Comparison of ENCODE assay signal across 15 cellular contexts in the genomic region with DNA sequence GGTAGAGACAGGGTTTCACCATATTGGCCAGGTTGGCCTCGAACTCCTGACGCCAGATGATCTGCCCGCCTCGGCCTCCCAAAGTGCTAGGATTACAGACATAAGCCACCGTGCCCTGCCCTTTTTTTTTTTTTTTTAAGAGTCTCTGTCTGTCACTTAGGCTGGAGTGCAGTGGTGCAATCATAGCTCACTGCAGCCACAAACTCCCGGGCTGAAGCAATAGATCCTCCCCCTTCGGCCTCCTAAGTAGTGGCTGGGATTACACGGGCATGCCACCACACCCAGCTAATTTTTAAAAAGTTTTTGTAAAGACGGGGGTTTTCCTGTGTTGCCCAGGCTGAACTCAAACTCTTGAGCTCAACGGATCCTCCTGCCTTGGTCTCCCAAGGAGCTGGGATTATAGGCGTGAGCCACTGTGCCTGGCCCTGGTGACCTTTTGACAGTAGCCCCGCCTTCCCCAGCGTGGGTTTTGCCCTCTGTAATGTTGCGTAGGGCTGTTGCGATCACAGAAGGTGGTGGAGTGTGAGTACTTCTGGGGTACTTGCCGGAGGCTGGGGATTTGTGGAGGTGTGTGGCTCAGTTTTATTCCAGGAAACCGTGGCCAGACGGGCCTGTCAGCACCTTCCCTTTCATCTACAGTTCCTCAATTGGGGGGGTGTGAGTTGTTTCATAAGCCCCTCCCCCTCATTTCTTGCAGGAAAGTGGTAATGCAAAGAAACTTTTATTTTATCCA. TPM values are rescaled to one million over a fixed set of nuclear protein-coding genes. Genes with fewer than 3 reads are reported as not detected.
DNase-seq lines count a peak whose midpoint lies in the region; ATAC-seq and TF ChIP-seq lines count a peak whose summit lies in the region.
"Had no signal": no experiment of that assay in that cellular context is flagged by ENCODE, and none has a peak within 500 bp of the region (broad histone marks: within the 10 kb centered on the region; RNA-seq: fewer than 3 reads in every experiment).

No MANE protein-coding gene starts in this region.

- H3K27ac ChIP-seq in OCI-LY7 (ENCODE audit: low read depth, low read length, poor library complexity, severe bottlenecking) (no peak overlapping the region), ectodermal cell (ENCODE audit: insufficient read depth, low read depth, low read length, poor library complexity, severe bottlenecking) (peak overlapping the region; percentile 36)
- H3K27ac ChIP-seq: ovary had no signal

- H3K79me2 ChIP-seq in OCI-LY7 (ENCODE audit: insufficient read depth, low read depth, low read length): no peaks in the 10 kb centered on the region

- intact Hi-C loops in activated CD4-positive, alpha-beta T cell treated with anti-CD3 and anti-CD28 coated beads for 36 hours (cut with DNase I, micrococcal nuclease): no loop called here
- intact Hi-C loops in OCI-LY7 (cut with micrococcal nuclease; ENCODE audit: unreplicated experiment): no loop called here

- ATAC-seq in activated CD4-positive, alpha-beta T cell treated with anti-CD3 and anti-CD28 coated beads for 36 hours: peak; percentile 72
- no peak for ATAC-seq in HG02623 (IDR thresholded peaks at IDR 0.05; ENCODE audit: unreplicated experiment)

- H3K4me1 Mint-ChIP-seq in activated CD4-positive, alpha-beta T cell treated with anti-CD3 and anti-CD28 coated beads for 36 hours: peaks cover 28% of the 10 kb centered on the region

- H3K36me3 ChIP-seq in OCI-LY7 (ENCODE audit: insufficient read depth, low read length) (no peaks in the 10 kb centered on the region), ectodermal cell (ENCODE audit: control insufficient read depth, insufficient read depth, low read length) (no peaks in the 10 kb centered on the region)
- H3K36me3 ChIP-seq: ovary had no signal

- peak; percentile 74 for DNase-seq in activated CD4-positive, alpha-beta T cell treated with anti-CD3 and anti-CD28 coated beads for 36 hours
- DNase-seq in activated CD4-positive, alpha-beta T cell treated with anti-CD3 and anti-CD28 coated beads for 1 hour: no peak
- no peak for DNase-seq in OCI-LY7 (ENCODE audit: low spot score)
- DNase-seq in stimulated activated CD4-positive, alpha-beta T cell treated with anti-CD3 and anti-CD28 coated beads, Interleukin-4, amount 100 ng/mL, for 24 hours: peak; percentile 26
- DNase-seq in NCI-H2171 (lab: John Stamatoyannopoulos, UW): no peak
- no peak for DNase-seq in NCI-H2107 (lab: John Stamatoyannopoulos, UW)
- DNase-seq: amniotic stem cell, immature natural killer cell, NCI-H510A, ovary had no signal

- peak overlapping the region; percentile 37 for H3K27ac Mint-ChIP-seq in activated CD4-positive, alpha-beta T cell treated with anti-CD3 and anti-CD28 coated beads for 36 hours
- H3K27ac Mint-ChIP-seq: immature natural killer cell had no signal

- H2AFZ ChIP-seq in OCI-LY7 (ENCODE audit: low read length): peak overlapping the region; percentile 40; the same call in 1 of the 2 replicates

- CTCF ChIA-PET in activated CD4-positive, alpha-beta T cell treated with anti-CD3 and anti-CD28 coated beads for 36 hours (lab: Charles Lee): interaction anchor here (1.1 to 2.1 kb wide), 4 partner anchors 12 to 288 kb away, joined by 3 to 8 read pairs (median 4); a partner anchor contains a TSS
- CTCF ChIA-PET in OCI-LY7 (lab: Charles Lee; ENCODE audit: unreplicated experiment): no interaction called here

- no peak overlapping the region for H3K4me2 ChIP-seq in OCI-LY7 (ENCODE audit: low read length)

- H3K4me1 ChIP-seq in OCI-LY7 (ENCODE audit: insufficient read depth, low read length, poor library complexity, severe bottlenecking) (peaks cover 11% of the 10 kb centered on the region), ectodermal cell (ENCODE audit: control insufficient read depth, insufficient read depth, low read length) (no peaks in the 10 kb centered on the region)

- H3K9me2 ChIP-seq in OCI-LY7 (ENCODE audit: insufficient read depth, low read length): no peaks in the 10 kb centered on the region

- no peaks in the 10 kb centered on the region for H3K27me3 Mint-ChIP-seq in activated CD4-positive, alpha-beta T cell treated with anti-CD3 and anti-CD28 coated beads for 36 hours

- no TSS peak for BruUV-seq in OCI-LY7 (replicated peaks; lab: Mats Ljungman, UMichigan)

- peak overlapping the region; percentile 65 for H3K4me3 Mint-ChIP-seq in activated CD4-positive, alpha-beta T cell treated with anti-CD3 and anti-CD28 coated beads for 36 hours
- H3K4me3 Mint-ChIP-seq: immature natural killer cell had no signal

- no peaks in the 10 kb centered on the region for H3K36me3 Mint-ChIP-seq in activated CD4-positive, alpha-beta T cell treated with anti-CD3 and anti-CD28 coated beads for 36 hours (ENCODE audit: low read depth)
- H3K36me3 Mint-ChIP-seq: immature natural killer cell had no signal

- H4K20me1 ChIP-seq in OCI-LY7 (ENCODE audit: insufficient read depth, low read length): no peaks in the 10 kb centered on the region

- H3K9me3 ChIP-seq in OCI-LY7 (ENCODE audit: low read length): no peaks in the 10 kb centered on the region
- H3K9me3 ChIP-seq in ectodermal cell (ENCODE audit: control insufficient read depth, low read length): no peaks in the 10 kb centered on the region
- H3K9me3 ChIP-seq: ovary had no signal

- WGBS in ectodermal cell, 2 experiments: 70% methylated on average over 18 of the region's 18 CpGs

- H3K9me3 Mint-ChIP-seq in activated CD4-positive, alpha-beta T cell treated with anti-CD3 and anti-CD28 coated beads for 36 hours (ENCODE audit: low read depth): no peaks in the 10 kb centered on the region
- H3K9me3 Mint-ChIP-seq: immature natural killer cell had no signal

- no peak for TF ChIP-seq CTCF in OCI-LY7 (conservative IDR thresholded peaks at IDR 0.05; ENCODE audit: low read length)

- no peak overlapping the region for H3K4me3 ChIP-seq in OCI-LY7 (ENCODE audit: low read depth, low read length, poor library complexity, severe bottlenecking)
- H3K4me3 ChIP-seq in ectodermal cell (ENCODE audit: insufficient read depth, low read depth, low read length): no peak overlapping the region
- H3K4me3 ChIP-seq: ovary had no signal

- no peaks in the 10 kb centered on the region for H3K27me3 ChIP-seq in ectodermal cell (ENCODE audit: control insufficient read depth, insufficient read depth, low read length, poor library complexity, severe bottlenecking)
- H3K27me3 ChIP-seq: ovary had no signal

- POLR2A ChIA-PET in activated CD4-positive, alpha-beta T cell treated with anti-CD3 and anti-CD28 coated beads for 36 hours (lab: Charles Lee): no interaction called here
- POLR2A ChIA-PET in OCI-LY7 (lab: Charles Lee): no interaction called here

RNA-seq across cellular contexts. Expression of a gene that starts 11.6 kb away (rescaled TPM):
- total RNA-seq in activated CD4-positive, alpha-beta T cell treated with anti-CD3 and anti-CD28 coated beads for 36 hours: not detected
- not detected in 2 replicates for total RNA-seq in OCI-LY7 (2014; rRNA removed; shearing (Covaris generic))
- total RNA-seq in OCI-LY7 (2022): not detected in 2 replicates
- polyA plus RNA-seq in ectodermal cell (2013, experiment 1 of 4): not detected
- not detected for polyA plus RNA-seq in ectodermal cell (2013, experiment 2 of 4)
- not detected for polyA plus RNA-seq in ectodermal cell (2013, experiment 3 of 4)
- polyA plus RNA-seq in ectodermal cell (2013, experiment 4 of 4): not detected
- total RNA-seq: A172; endothelial cell of umbilical vein; T-helper 2 cell treated with Interferon-gamma antibody and Interleukin-4, amounts not matched to agents 100 ng/mL and 5 ng/mL, for 36 hours had no signal
- polyA plus RNA-seq: endothelial cell of umbilical vein had no signal

RNA-seq across cellular contexts. Expression of a gene that starts 19.7 kb away (rescaled TPM):
- total RNA-seq in activated CD4-positive, alpha-beta T cell treated with anti-CD3 and anti-CD28 coated beads for 36 hours: not detected
- total RNA-seq in OCI-LY7 (2014; rRNA removed; shearing (Covaris generic)): 0.22 and 0.28 TPM in 2 replicates
- total RNA-seq in OCI-LY7 (2022): not detected in 2 replicates
- polyA plus RNA-seq in ectodermal cell (2013, experiment 1 of 4): not detected
- polyA plus RNA-seq in ectodermal cell (2013, experiment 2 of 4): not detected
- not detected for polyA plus RNA-seq in ectodermal cell (2013, experiment 3 of 4)
- not detected for polyA plus RNA-seq in ectodermal cell (2013, experiment 4 of 4)
- total RNA-seq: A172; endothelial cell of umbilical vein; T-helper 2 cell treated with Interferon-gamma antibody and Interleukin-4, amounts not matched to agents 100 ng/mL and 5 ng/mL, for 36 hours had no signal
- polyA plus RNA-seq: endothelial cell of umbilical vein had no signal

RNA-seq across cellular contexts. Expression of a gene that starts 20.3 kb away (rescaled TPM):
- 10 to 100 TPM; 75.2 to 83.0 TPM for total RNA-seq in activated CD4-positive, alpha-beta T cell treated with anti-CD3 and anti-CD28 coated beads for 36 hours
- total RNA-seq in OCI-LY7 (2014; rRNA removed; shearing (Covaris generic)): 27.7 and 43.0 TPM in 2 replicates
- total RNA-seq in OCI-LY7 (2022): 121 and 138 TPM in 2 replicates
- 56.9 TPM for polyA plus RNA-seq in ectodermal cell (2013, experiment 1 of 4)
- 58.2 TPM for polyA plus RNA-seq in ectodermal cell (2013, experiment 2 of 4)
- polyA plus RNA-seq in ectodermal cell (2013, experiment 3 of 4): 46.8 TPM
- polyA plus RNA-seq in ectodermal cell (2013, experiment 4 of 4): 48.8 TPM

RNA-seq across cellular contexts. Expression of a gene that starts 23.4 kb away (rescaled TPM):
- 10 to 100 TPM; 90.2 to 95.2 TPM for total RNA-seq in activated CD4-positive, alpha-beta T cell treated with anti-CD3 and anti-CD28 coated beads for 36 hours
- 78.4 and 91.5 TPM in 2 replicates for total RNA-seq in OCI-LY7 (2014; rRNA removed; shearing (Covaris generic))
- total RNA-seq in OCI-LY7 (2022): 115 and 150 TPM in 2 replicates
- polyA plus RNA-seq in ectodermal cell (2013, experiment 1 of 4): 75.6 TPM
- polyA plus RNA-seq in ectodermal cell (2013, experiment 2 of 4): 77.0 TPM
- 45.4 TPM for polyA plus RNA-seq in ectodermal cell (2013, experiment 3 of 4)
- polyA plus RNA-seq in ectodermal cell (2013, experiment 4 of 4): 45.6 TPM

RNA-seq across cellular contexts. Expression of a gene that starts 23.7 kb away (rescaled TPM):
- total RNA-seq in activated CD4-positive, alpha-beta T cell treated with anti-CD3 and anti-CD28 coated beads for 36 hours: 1 to 10 TPM; 1.7 to 1.8 TPM
- 0.82 TPM in 1 of 2 replicates, not detected in the other for total RNA-seq in OCI-LY7 (2014; rRNA removed; shearing (Covaris generic))
- total RNA-seq in OCI-LY7 (2022): 2.0 and 2.1 TPM in 2 replicates
- not detected for polyA plus RNA-seq in ectodermal cell (2013, experiment 1 of 4)
- polyA plus RNA-seq in ectodermal cell (2013, experiment 2 of 4): not detected
- polyA plus RNA-seq in ectodermal cell (2013, experiment 3 of 4): not detected
- polyA plus RNA-seq in ectodermal cell (2013, experiment 4 of 4): not detected
- total RNA-seq: A172, endothelial cell of umbilical vein had no signal
- polyA plus RNA-seq: endothelial cell of umbilical vein had no signal

Comparison
In these comparisons a context has a peak if more than half of its experiments do, and no peak if none do; other contexts are left out.
1. DNase-seq: peak in activated CD4-positive, alpha-beta T cell treated with anti-CD3 and anti-CD28 coated beads for 36 hours (single experiment) and stimulated activated CD4-positive, alpha-beta T cell treated with anti-CD3 and anti-CD28 coated beads, Interleukin-4, amount 100 ng/mL, for 24 hours (single experiment); none in activated CD4-positive, alpha-beta T cell treated with anti-CD3 and anti-CD28 coated beads for 1 hour (single experiment), OCI-LY7 (single experiment), NCI-H2171 (single experiment) and NCI-H2107 (single experiment).